8 cellular contexts compared by ENCODE assay signal in the genomic region with DNA sequence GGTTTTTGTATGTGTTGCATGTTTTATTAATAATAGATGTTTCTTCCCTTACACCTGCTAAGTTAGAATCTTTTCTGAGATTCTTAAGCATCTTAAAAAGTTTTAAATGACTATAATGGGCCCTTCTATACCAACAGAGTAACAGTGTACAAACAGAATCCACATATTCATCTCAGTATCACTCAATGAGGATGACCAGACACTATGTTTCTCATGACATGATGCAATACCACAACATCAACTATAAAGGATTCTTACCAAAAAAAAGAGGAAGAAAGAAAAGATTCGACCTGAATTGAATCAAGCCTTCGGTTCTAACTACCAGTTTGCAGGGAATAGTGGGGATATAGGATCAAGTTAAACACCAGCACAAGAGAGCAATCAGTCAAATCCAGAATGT. TPM values are rescaled to one million over a fixed set of nuclear protein-coding genes. Genes with fewer than 3 reads are reported as not detected.
A peak's percentile ranks its signal among the peaks of the same experiment; 100 is the strongest.
DNase-seq lines count a peak whose midpoint lies in the region; ATAC-seq and TF ChIP-seq lines count a peak whose summit lies in the region.

No MANE protein-coding gene starts in this region.

- WGBS in heart left ventricle, 4 donors = 88 to 94% (median 90%) methylated on average over 2 of the region's 2 CpGs

- intact Hi-C loops in activated T-helper 1 cell treated with anti-CD3 and anti-CD28 coated beads, Interleukin-12 subunit alpha, Interleukin-12 subunit beta, Interleukin-2, Interleukin-4 antibody, amounts not matched to agents 30 ng/mL and 10 ng/mL and 1 ng/mL, durations not matched to agents 14 hours and 24 hours and 36 hours (cut with micrococcal nuclease) = no loop called here
- intact Hi-C loops in heart left ventricle (cut with DNase I) = no loop called here

- H3K4me3 Mint-ChIP-seq in activated T-helper 1 cell treated with anti-CD3 and anti-CD28 coated beads, Interleukin-12 subunit alpha, Interleukin-12 subunit beta, Interleukin-2, Interleukin-4 antibody, amounts not matched to agents 30 ng/mL and 10 ng/mL and 1 ng/mL, durations not matched to agents 14 hours and 24 hours and 36 hours = no peak overlapping the region

- H3K9me3 ChIP-seq in heart left ventricle = no peaks in the 10 kb centered on the region

- no peak overlapping the region for H3K4me3 ChIP-seq in skeletal muscle cell (ENCODE audit: low read depth, low read length)
- H3K4me3 ChIP-seq in heart left ventricle = no peak overlapping the region

- H3K27ac ChIP-seq in heart left ventricle = peak overlapping the region in 1 of 12 donors; percentile 52

- DNase-seq in activated T-helper 1 cell treated with anti-CD3 and anti-CD28 coated beads, Interleukin-12 subunit alpha, Interleukin-12 subunit beta, Interleukin-2, Interleukin-4 antibody, amounts not matched to agents 30 ng/mL and 10 ng/mL and 1 ng/mL, durations not matched to agents 14 hours and 24 hours and 36 hours (ENCODE audit: low spot score) = no peak
- DNase-seq in skeletal muscle cell (ENCODE audit: low read depth) (peak; percentile 20), NCI-H2081 treated with DMSO at 0.1 percent for 48 hours (lab: John Stamatoyannopoulos, UW) (no peak), heart left ventricle (no peak), NCI-H748 (lab: John Stamatoyannopoulos, UW; ENCODE audit: unreplicated experiment) (no peak), NCI-H82 (lab: John Stamatoyannopoulos, UW) (no peak)

- TF ChIP-seq CTCF in heart left ventricle (IDR thresholded peaks at IDR 0.05) = no peak

- H3K36me3 Mint-ChIP-seq in activated T-helper 1 cell treated with anti-CD3 and anti-CD28 coated beads, Interleukin-12 subunit alpha, Interleukin-12 subunit beta, Interleukin-2, Interleukin-4 antibody, amounts not matched to agents 30 ng/mL and 10 ng/mL and 1 ng/mL, durations not matched to agents 14 hours and 24 hours and 36 hours (ENCODE audit: low read depth) = peaks cover 20% of the 10 kb centered on the region

- H3K4me1 ChIP-seq in heart left ventricle = peaks cover 0 to 28% (median 15%) of the 10 kb centered on the region in 12 donors

- no peaks in the 10 kb centered on the region for H3K27me3 Mint-ChIP-seq in activated T-helper 1 cell treated with anti-CD3 and anti-CD28 coated beads, Interleukin-12 subunit alpha, Interleukin-12 subunit beta, Interleukin-2, Interleukin-4 antibody, amounts not matched to agents 30 ng/mL and 10 ng/mL and 1 ng/mL, durations not matched to agents 14 hours and 24 hours and 36 hours (ENCODE audit: insufficient read depth)

- H3K27ac Mint-ChIP-seq in activated T-helper 1 cell treated with anti-CD3 and anti-CD28 coated beads, Interleukin-12 subunit alpha, Interleukin-12 subunit beta, Interleukin-2, Interleukin-4 antibody, amounts not matched to agents 30 ng/mL and 10 ng/mL and 1 ng/mL, durations not matched to agents 14 hours and 24 hours and 36 hours = peak overlapping the region; percentile 11

- H3K9me3 Mint-ChIP-seq in activated T-helper 1 cell treated with anti-CD3 and anti-CD28 coated beads, Interleukin-12 subunit alpha, Interleukin-12 subunit beta, Interleukin-2, Interleukin-4 antibody, amounts not matched to agents 30 ng/mL and 10 ng/mL and 1 ng/mL, durations not matched to agents 14 hours and 24 hours and 36 hours = no peaks in the 10 kb centered on the region

- no peaks in the 10 kb centered on the region for H3K27me3 ChIP-seq in heart left ventricle

- no peak for TF ChIP-seq POLR2A in heart left ventricle (IDR thresholded peaks at IDR 0.05)

- peaks cover 24% of the 10 kb centered on the region for H3K4me1 Mint-ChIP-seq in activated T-helper 1 cell treated with anti-CD3 and anti-CD28 coated beads, Interleukin-12 subunit alpha, Interleukin-12 subunit beta, Interleukin-2, Interleukin-4 antibody, amounts not matched to agents 30 ng/mL and 10 ng/mL and 1 ng/mL, durations not matched to agents 14 hours and 24 hours and 36 hours (ENCODE audit: low read depth)

- H3K36me3 ChIP-seq in heart left ventricle = peaks cover 0 to 14% (median 2%) of the 10 kb centered on the region in 9 donors

- peak; percentile 57 for ATAC-seq in GM18909 (IDR thresholded peaks at IDR 0.05; ENCODE audit: poor library complexity, unreplicated experiment)
- ATAC-seq in HG03135 (IDR thresholded peaks at IDR 0.05; ENCODE audit: unreplicated experiment) = peak; percentile 76
- ATAC-seq in heart left ventricle = no peak

RNA-seq across cellular contexts. Expression of gene INTS6, which starts 56.5 kb away (rescaled TPM):
- 76.6 and 81.7 TPM in 2 replicates for total RNA-seq in activated T-helper 1 cell treated with anti-CD3 and anti-CD28 coated beads, Interleukin-12 subunit alpha, Interleukin-12 subunit beta, Interleukin-2, Interleukin-4 antibody, amounts not matched to agents 30 ng/mL and 10 ng/mL and 1 ng/mL, durations not matched to agents 14 hours and 24 hours and 36 hours
- 10 to 100 TPM; 18.4 to 30.2 (median 24.4) TPM for total RNA-seq in heart left ventricle
- polyA plus RNA-seq in heart left ventricle = 10 to 100 TPM in 1 of 2 donors, 1 to 10 TPM in 1; 7.7 to 12.0 TPM

RNA-seq across cellular contexts. Expression of gene SERPINE3, which starts 56.9 kb away (rescaled TPM):
- not detected in 2 replicates for total RNA-seq in activated T-helper 1 cell treated with anti-CD3 and anti-CD28 coated beads, Interleukin-12 subunit alpha, Interleukin-12 subunit beta, Interleukin-2, Interleukin-4 antibody, amounts not matched to agents 30 ng/mL and 10 ng/mL and 1 ng/mL, durations not matched to agents 14 hours and 24 hours and 36 hours
- under 1 TPM in 1 of 9 donors, not detected in 8; 0.14 TPM for total RNA-seq in heart left ventricle
- not detected for polyA plus RNA-seq in heart left ventricle

Comparison
In these comparisons a context has a peak if more than half of its experiments do, and no peak if none do; other contexts are left out.
1. ATAC-seq: peak in GM18909 (single experiment) and HG03135 (single experiment); none in heart left ventricle (0 of 4).